ENCODE assay signal across 9 cellular contexts in genomic region chr5:148820778-148821395, GRCh38. TPM values are rescaled to one million over a fixed set of nuclear protein-coding genes. Genes with fewer than 3 reads are reported as not detected.
DNase-seq lines count a peak whose midpoint lies in the region; ATAC-seq, FAIRE-seq and TF ChIP-seq lines count a peak whose summit lies in the region.
"Had no signal": no experiment of that assay in that cellular context is flagged by ENCODE, and none has a peak within 500 bp of the region (broad histone marks: within the 10 kb centered on the region; RNA-seq: fewer than 3 reads in every experiment).

No MANE protein-coding gene starts in this region.

- H3K4me3 Mint-ChIP-seq in activated T-cell treated with anti-CD3 and anti-CD28 coated beads, Interleukin-2, amount 50 U/mL, for 4 hours = no peak overlapping the region
- H3K4me3 Mint-ChIP-seq: IgD-negative memory B cell had no signal

- 32 to 48% methylated on average over 3 of the region's 3 CpGs for whole genome bisulfite sequencing in pancreas, 2 donors

- H3K36me3 ChIP-seq in pancreas = no peaks in the 10 kb centered on the region

- H3K27me3 ChIP-seq in pancreas = no peaks in the 10 kb centered on the region

- no peaks in the 10 kb centered on the region for H3K9me3 Mint-ChIP-seq in activated T-cell treated with anti-CD3 and anti-CD28 coated beads, Interleukin-2, amount 50 U/mL, for 4 hours
- H3K9me3 Mint-ChIP-seq: IgD-negative memory B cell had no signal

- no peak for FAIRE-seq in pancreas (lab: Jason Lieb, UNC)

- H3K4me1 ChIP-seq in pancreas = peaks cover 0 to 5% (median 0%) of the 10 kb centered on the region in 3 donors

- ATAC-seq in GM18868 (IDR thresholded peaks at IDR 0.05; ENCODE audit: unreplicated experiment) (peak; percentile 54), pancreas (peak; percentile 44 to 75 (median 56)), GM21390 (IDR thresholded peaks at IDR 0.05; ENCODE audit: unreplicated experiment) (no peak)
- no peak for ATAC-seq in activated T-cell treated with anti-CD3 and anti-CD28 coated beads, Interleukin-2, amount 50 U/mL, for 4 hours

- H3K4me1 Mint-ChIP-seq in activated T-cell treated with anti-CD3 and anti-CD28 coated beads, Interleukin-2, amount 50 U/mL, for 4 hours (ENCODE audit: low read depth) = peaks cover 13% of the 10 kb centered on the region

- peak; percentile 50 for DNase-seq in NCI-H748 (lab: John Stamatoyannopoulos, UW; ENCODE audit: unreplicated experiment)
- DNase-seq in dermis blood vessel endothelial cell = peak; percentile 75
- peak in 1 of 6 donors; percentile 27 for DNase-seq in pancreas
- DNase-seq in activated T-cell treated with anti-CD3 and anti-CD28 coated beads, Interleukin-2, amount 50 U/mL, for 4 hours = no peak
- DNase-seq in activated CD8-positive, alpha-beta memory T cell treated with anti-CD3 and anti-CD28 coated beads, Interleukin-2, amount 50 U/mL, for 4 hours = no peak

- no peaks in the 10 kb centered on the region for H3K36me3 Mint-ChIP-seq in activated T-cell treated with anti-CD3 and anti-CD28 coated beads, Interleukin-2, amount 50 U/mL, for 4 hours (ENCODE audit: insufficient read depth)
- H3K36me3 Mint-ChIP-seq: IgD-negative memory B cell had no signal

- H3K9me3 ChIP-seq in pancreas = no peaks in the 10 kb centered on the region

- TF ChIP-seq CTCF in C4-2B (conservative IDR thresholded peaks at IDR 0.05) (peak; percentile 76), pancreas (IDR thresholded peaks at IDR 0.05) (peak in 3 of 4 donors; percentile 45 to 53 (median 51))

- intact Hi-C loops in pancreas (cut with DNase I) = no loop called here

- no peak overlapping the region for H3K4me3 ChIP-seq in pancreas

- H3K27ac ChIP-seq in C4-2B (no peak overlapping the region), pancreas (no peak overlapping the region)

- H3K27me3 Mint-ChIP-seq in activated T-cell treated with anti-CD3 and anti-CD28 coated beads, Interleukin-2, amount 50 U/mL, for 4 hours (ENCODE audit: low read depth) = no peaks in the 10 kb centered on the region
- H3K27me3 Mint-ChIP-seq: IgD-negative memory B cell had no signal

RNA-seq across cellular contexts. Expression of gene ADRB2, which starts 5.5 kb away (rescaled TPM):
- total RNA-seq in dermis blood vessel endothelial cell = 11.7 and 14.8 TPM in 2 replicates
- total RNA-seq in pancreas = 1 to 10 TPM in 1 of 6 donors, under 1 TPM in 5; 0.09 to 1.1 (median 0.40) TPM
- under 1 TPM; 0.42 to 0.70 TPM for polyA plus RNA-seq in pancreas
- total RNA-seq in activated T-cell treated with anti-CD3 and anti-CD28 coated beads, Interleukin-2, amount 50 U/mL, for 4 hours = under 1 TPM; 0.18 to 0.54 (median 0.26) TPM

Comparison
In these comparisons a context has a peak if more than half of its experiments do, and no peak if none do; other contexts are left out.
1. ATAC-seq: peak in GM18868 (single experiment) and pancreas (4 of 4); none in activated T-cell treated with anti-CD3 and anti-CD28 coated beads, Interleukin-2, amount 50 U/mL, for 4 hours (0 of 2) and GM21390 (single experiment).
2. DNase-seq: peak in NCI-H748 (single experiment) and dermis blood vessel endothelial cell (single experiment); none in activated T-cell treated with anti-CD3 and anti-CD28 coated beads, Interleukin-2, amount 50 U/mL, for 4 hours (single experiment) and activated CD8-positive, alpha-beta memory T cell treated with anti-CD3 and anti-CD28 coated beads, Interleukin-2, amount 50 U/mL, for 4 hours (single experiment).